Comparison of ENCODE assay signal across 20 cellular contexts in genomic region chr10:95688648-95689047, GRCh38.
"Had no signal": no experiment of that assay in that cellular context is flagged by ENCODE, and none has a peak within 500 bp of the region (broad histone marks: within the 10 kb centered on the region; RNA-seq: fewer than 3 reads in every experiment).

No MANE protein-coding gene starts in this region.

- DNase-seq: activated CD4-positive, alpha-beta T cell treated with anti-CD3 and anti-CD28 coated beads, Interleukin-2, amount 50 U/mL, for 4 hours; activated CD4-positive, CD25-positive, alpha-beta regulatory T cell; activated CD8-positive, alpha-beta memory T cell treated with anti-CD3 and anti-CD28 coated beads, Interleukin-2, amount 10 ng/mL, durations not matched to agents 7 days and 5 days; activated gamma-delta T cell treated with Interleukin-2 at 50 U/mL for 16 hours; activated naive CD8-positive, alpha-beta T cell treated with anti-CD3 and anti-CD28 coated beads, Interleukin-2, amount 10 ng/mL, durations not matched to agents 7 days and 5 days; activated T-cell treated with anti-CD3 and anti-CD28 coated beads, Interleukin-2, amount 50 U/mL, for 24 hours; anterior cingulate cortex; dorsolateral prefrontal cortex; esophagus squamous epithelium; foreskin fibroblast; head of caudate nucleus; mammary epithelial cell; nephron progenitor cell; sigmoid colon; stimulated activated CD4-positive, alpha-beta T cell treated with anti-CD3 and anti-CD28 coated beads, Interleukin-2, amount 100 ng/mL, for 48 hours; stimulated activated naive CD8-positive, alpha-beta T cell treated with anti-CD3 and anti-CD28 coated beads, Interleukin-15, Interleukin-2, amounts not matched to agents 100 U/mL and 50 U/mL, for 24 hours; T-helper 17 cell; upper lobe of left lung had no signal

- H3K9me3 Mint-ChIP-seq: activated naive CD8-positive, alpha-beta T cell treated with anti-CD3 and anti-CD28 coated beads, Interleukin-2, amount 10 ng/mL, durations not matched to agents 7 days and 5 days; activated T-cell treated with anti-CD3 and anti-CD28 coated beads, Interleukin-2, amount 50 U/mL, for 24 hours; nephron progenitor cell had no signal

- ATAC-seq: activated CD8-positive, alpha-beta memory T cell treated with anti-CD3 and anti-CD28 coated beads, Interleukin-2, amount 10 ng/mL, durations not matched to agents 7 days and 5 days; left lobe of liver; stimulated activated naive CD8-positive, alpha-beta T cell treated with anti-CD3 and anti-CD28 coated beads, Interleukin-15, Interleukin-2, amounts not matched to agents 100 U/mL and 50 U/mL, for 24 hours; T-helper 17 cell had no signal

- H3K27me3 Mint-ChIP-seq: activated CD8-positive, alpha-beta memory T cell treated with anti-CD3 and anti-CD28 coated beads, Interleukin-2, amount 10 ng/mL, durations not matched to agents 7 days and 5 days; activated naive CD8-positive, alpha-beta T cell treated with anti-CD3 and anti-CD28 coated beads, Interleukin-2, amount 10 ng/mL, durations not matched to agents 7 days and 5 days; activated T-cell treated with anti-CD3 and anti-CD28 coated beads, Interleukin-2, amount 50 U/mL, for 24 hours; T-helper 17 cell had no signal

- H3K4me3 Mint-ChIP-seq: activated CD8-positive, alpha-beta memory T cell treated with anti-CD3 and anti-CD28 coated beads, Interleukin-2, amount 10 ng/mL, durations not matched to agents 7 days and 5 days; activated naive CD8-positive, alpha-beta T cell treated with anti-CD3 and anti-CD28 coated beads, Interleukin-2, amount 10 ng/mL, durations not matched to agents 7 days and 5 days; activated T-cell treated with anti-CD3 and anti-CD28 coated beads, Interleukin-2, amount 50 U/mL, for 24 hours; nephron progenitor cell; T-helper 17 cell had no signal

- H3K4me3 ChIP-seq: dorsolateral prefrontal cortex, esophagus squamous epithelium, sigmoid colon, suprapubic skin, upper lobe of left lung had no signal

- H3K27ac Mint-ChIP-seq: activated CD8-positive, alpha-beta memory T cell treated with anti-CD3 and anti-CD28 coated beads, Interleukin-2, amount 10 ng/mL, durations not matched to agents 7 days and 5 days; activated naive CD8-positive, alpha-beta T cell treated with anti-CD3 and anti-CD28 coated beads, Interleukin-2, amount 10 ng/mL, durations not matched to agents 7 days and 5 days; activated T-cell treated with anti-CD3 and anti-CD28 coated beads, Interleukin-2, amount 50 U/mL, for 24 hours; nephron progenitor cell; T-helper 17 cell had no signal

- H3K27me3 ChIP-seq: dorsolateral prefrontal cortex, esophagus squamous epithelium, sigmoid colon, suprapubic skin, upper lobe of left lung had no signal

- H3K27ac ChIP-seq: dorsolateral prefrontal cortex, esophagus squamous epithelium, sigmoid colon, suprapubic skin, upper lobe of left lung had no signal
